In the genomic region with DNA sequence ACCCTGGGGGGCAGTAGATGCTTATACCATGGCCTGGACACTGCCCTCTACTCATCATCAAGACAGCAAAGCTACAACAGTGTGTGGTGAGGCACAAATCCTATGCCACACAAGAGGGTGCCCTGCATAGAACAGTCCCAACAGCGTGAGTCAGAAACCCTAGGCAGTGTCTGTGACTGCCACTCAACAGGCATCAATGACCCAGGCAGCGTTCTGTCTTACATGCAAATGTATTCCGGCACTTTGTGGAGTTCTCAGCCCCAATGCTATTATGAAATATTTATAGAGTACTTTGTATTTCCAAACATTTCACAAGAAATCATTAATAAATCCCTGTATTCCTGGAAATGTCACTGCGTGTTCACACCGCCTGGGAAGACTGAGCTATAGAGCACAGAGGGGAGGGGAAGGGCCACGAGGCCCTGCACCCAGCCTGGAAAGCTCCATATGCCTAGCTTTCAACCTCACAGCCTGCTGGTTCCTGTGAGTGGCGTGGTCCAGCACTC, we compare ENCODE assay signal across 24 cellular contexts.
DNase-seq lines count a peak whose midpoint lies in the region; ATAC-seq, FAIRE-seq and TF ChIP-seq lines count a peak whose summit lies in the region.
"Had no signal": no experiment of that assay in that cellular context is flagged by ENCODE, and none has a peak within 500 bp of the region (broad histone marks: within the 10 kb centered on the region; RNA-seq: fewer than 3 reads in every experiment).

No MANE protein-coding gene starts in this region.

- H3K4me2 ChIP-seq in HepG2 (ENCODE audit: low read depth, low read length): no peak overlapping the region

- H3K4me1 ChIP-seq in endodermal cell (ENCODE audit: control insufficient read depth, insufficient read depth, low read length) (no peaks in the 10 kb centered on the region), HepG2 (ENCODE audit: insufficient read depth, low read length) (peaks cover 25% of the 10 kb centered on the region), upper lobe of right lung (peaks cover 12% of the 10 kb centered on the region)

- CTCF ChIA-PET in HepG2 (lab: Yijun Ruan, JAX; ENCODE audit: low intra/inter-chr PET ratio, low total read pairs): no interaction called here

- in situ Hi-C loops in HepG2 (cut with HindIII; ENCODE audit: extremely low pct_ligation_motif_present, low pct_unique_long_range_greater_than_20kb): no loop called here

- no peak for TF ChIP-seq POLR2A in HepG2 (IDR thresholded peaks at IDR 0.05; ENCODE audit: insufficient read depth in 1 of 2, low read depth in 2 of 2, low read length in 2 of 2)

- H3K79me2 ChIP-seq in HepG2 (ENCODE audit: insufficient read depth, low read length): peaks cover 2% of the 10 kb centered on the region

- H3K4me3 Mint-ChIP-seq in endodermal cell: no peak overlapping the region
- H3K4me3 Mint-ChIP-seq: CD14-positive monocyte had no signal

- H3K27me3 ChIP-seq in endodermal cell (ENCODE audit: control insufficient read depth, insufficient read depth, low read length, poor library complexity, severe bottlenecking) (no peaks in the 10 kb centered on the region), HepG2 (ENCODE audit: control insufficient read depth in 1 of 2, insufficient read depth in 2 of 2, low read length in 2 of 2) (no peaks in the 10 kb centered on the region), upper lobe of right lung (no peaks in the 10 kb centered on the region)
- H3K27me3 ChIP-seq: MG63, Peyer's patch had no signal

- H3K4me3 ChIP-seq in endodermal cell (ENCODE audit: low read length) (no peak overlapping the region), HepG2 (replicated peaks in 1 of 3; ENCODE audit: insufficient read depth in 1 of 3, low read depth in 2 of 3, low read length in 3 of 3) (no peak overlapping the region), upper lobe of right lung (no peak overlapping the region)
- H3K4me3 ChIP-seq: MG63, Peyer's patch had no signal

- FAIRE-seq in HepG2 (lab: Jason Lieb, UNC): no peak
- FAIRE-seq: GM12891 had no signal

- H3K4me1 Mint-ChIP-seq in endodermal cell: peaks cover 27% of the 10 kb centered on the region

- no peak overlapping the region for H3K9ac ChIP-seq in endodermal cell (ENCODE audit: extremely low read depth, low read length, poor library complexity, severe bottlenecking)
- no peak overlapping the region for H3K9ac ChIP-seq in HepG2 (ENCODE audit: insufficient read depth, low read depth, low read length)

- ATAC-seq in HepG2 (peak; percentile 37), omental fat pad (ENCODE audit: low FRiP score) (peak; percentile 57), upper lobe of right lung (peak; percentile 76)
- ATAC-seq: Right ventricle myocardium inferior had no signal

- H4K20me1 ChIP-seq in HepG2 (ENCODE audit: insufficient read depth, low read length): peaks cover 4% of the 10 kb centered on the region; the same call in 1 of the 2 replicates

- H3K36me3 ChIP-seq in endodermal cell (ENCODE audit: control insufficient read depth, insufficient read depth, low read length): peaks cover 95% of the 10 kb centered on the region
- H3K36me3 ChIP-seq in HepG2 (replicated peaks in 1 of 2; ENCODE audit: control insufficient read depth in 1 of 2, insufficient read depth in 2 of 2, low read length in 2 of 2): peaks cover 50 to 90% of the 10 kb centered on the region in 2 experiments
- peaks cover 75% of the 10 kb centered on the region for H3K36me3 ChIP-seq in upper lobe of right lung
- H3K36me3 ChIP-seq: MG63 had no signal

- TF ChIP-seq EP300 in HepG2 (IDR thresholded peaks at IDR 0.05; ENCODE audit: low read depth in 2 of 2, low read length in 2 of 2) (no peak), HepG2 (CRISPR knock-in tag; IDR thresholded peaks at IDR 0.05; ENCODE audit: borderline replicate concordance) (no peak)

- H3K27me3 Mint-ChIP-seq in endodermal cell (ENCODE audit: insufficient read depth): no peaks in the 10 kb centered on the region

- POLR2A ChIA-PET in HepG2 (lab: Yijun Ruan, JAX): no interaction called here

- H3K9me3 ChIP-seq in endodermal cell (ENCODE audit: control insufficient read depth, low read length) (no peaks in the 10 kb centered on the region), HepG2 (ENCODE audit: low read length) (no peaks in the 10 kb centered on the region), upper lobe of right lung (no peaks in the 10 kb centered on the region)
- H3K9me3 ChIP-seq: MG63, Peyer's patch had no signal

- DNase-seq in endodermal cell (peak; percentile 27), HepG2 (ENCODE audit: low spot score) (no peak), omental fat pad (ENCODE audit: low spot score) (no peak), upper lobe of right lung (no peak), SK-N-DZ (ENCODE audit: low spot score) (no peak), GM03348 (ENCODE audit: low spot score) (no peak), middle frontal gyrus (ENCODE audit: extremely low spot score, low spot score) (no peak)
- DNase-seq: ACHN, AML-193, DMS 273 treated with DMSO at 0.1 percent for 48 hours, GDM1, H7, IMR-90, Karpas-422, MG63, NCI-H1092, NCI-H1694, NCI-H2107, NCI-H2227 treated with DMSO at 0.1 percent for 48 hours, NCI-H524 treated with DMSO at 0.1 percent for 48 hours, Peyer's patch had no signal

- BruUV-seq in HepG2 (replicated peaks; lab: Mats Ljungman, UMichigan): no TSS peak

- intact Hi-C loops in HepG2 (cut with micrococcal nuclease; ENCODE audit: unreplicated experiment) (no loop called here), upper lobe of right lung (cut with DNase I) (no loop called here)

- H3K9me3 Mint-ChIP-seq in endodermal cell: no peaks in the 10 kb centered on the region
- H3K9me3 Mint-ChIP-seq: CD14-positive monocyte had no signal

- H3K27ac ChIP-seq in endodermal cell (ENCODE audit: low read depth, low read length) (no peak overlapping the region), HepG2 (ENCODE audit: extremely low read length, insufficient read depth, low read length) (no peak overlapping the region), upper lobe of right lung (peak overlapping the region; percentile 3)

- 81 to 96% methylated on average over 4 to 7 of the region's 7 CpGs for WGBS in endodermal cell (ENCODE audit: insufficient coverage in 1 of 2, insufficient read length in 1 of 2), 2 experiments
- WGBS in HepG2 (ENCODE audit: low lambda C conversion rate): 98% methylated on average over 6 of the region's 7 CpGs

- H2AFZ ChIP-seq in HepG2 (ENCODE audit: low read length): no peak overlapping the region

- TF ChIP-seq CTCF in endodermal cell (conservative IDR thresholded peaks at IDR 0.05) (no peak), HepG2 (CRISPR knock-in tag; IDR thresholded peaks at IDR 0.05) (0 out of 2 replicates have a peak, but pooled peaks have one; percentile 5), omental fat pad (IDR thresholded peaks at IDR 0.05) (no peak), upper lobe of right lung (IDR thresholded peaks at IDR 0.05) (no peak)

- no peak for TF ChIP-seq RAD21 in HepG2 (CRISPR knock-in tag; IDR thresholded peaks at IDR 0.05)

- no peak overlapping the region for H3K27ac Mint-ChIP-seq in endodermal cell

- H3K36me3 Mint-ChIP-seq in endodermal cell (ENCODE audit: low read depth): peaks cover 48% of the 10 kb centered on the region

TF ChIP-seq in HepG2, 621 proteins besides CTCF, POLR2A, EP300 and RAD21:
- TF ChIP-seq PAX8 (CRISPR knock-in tag; IDR thresholded peaks at IDR 0.05; ENCODE audit: borderline replicate concordance) (no peak), ZNF737 (CRISPR knock-in tag; IDR thresholded peaks at IDR 0.05; ENCODE audit: borderline replicate concordance) (no peak), GTF2F1 (IDR thresholded peaks at IDR 0.05; ENCODE audit: low read length) (no peak), SMAD3 (CRISPR knock-in tag; IDR thresholded peaks at IDR 0.05) (no peak), MAF1 (CRISPR knock-in tag; IDR thresholded peaks at IDR 0.05; ENCODE audit: borderline replicate concordance) (no peak), HNRNPH1 (optimal IDR thresholded peaks at IDR 0.05; ENCODE audit: low read depth, low read length) (no peak), ZNF572 (CRISPR knock-in tag; IDR thresholded peaks at IDR 0.05) (no peak), RBM22 (optimal IDR thresholded peaks at IDR 0.05; ENCODE audit: low read length) (peak; percentile 6), STAG1 (CRISPR knock-in tag; IDR thresholded peaks at IDR 0.05) (0 out of 2 replicates have a peak, but pooled peaks have one; percentile 8)
- TF ChIP-seq, protein P1, sequence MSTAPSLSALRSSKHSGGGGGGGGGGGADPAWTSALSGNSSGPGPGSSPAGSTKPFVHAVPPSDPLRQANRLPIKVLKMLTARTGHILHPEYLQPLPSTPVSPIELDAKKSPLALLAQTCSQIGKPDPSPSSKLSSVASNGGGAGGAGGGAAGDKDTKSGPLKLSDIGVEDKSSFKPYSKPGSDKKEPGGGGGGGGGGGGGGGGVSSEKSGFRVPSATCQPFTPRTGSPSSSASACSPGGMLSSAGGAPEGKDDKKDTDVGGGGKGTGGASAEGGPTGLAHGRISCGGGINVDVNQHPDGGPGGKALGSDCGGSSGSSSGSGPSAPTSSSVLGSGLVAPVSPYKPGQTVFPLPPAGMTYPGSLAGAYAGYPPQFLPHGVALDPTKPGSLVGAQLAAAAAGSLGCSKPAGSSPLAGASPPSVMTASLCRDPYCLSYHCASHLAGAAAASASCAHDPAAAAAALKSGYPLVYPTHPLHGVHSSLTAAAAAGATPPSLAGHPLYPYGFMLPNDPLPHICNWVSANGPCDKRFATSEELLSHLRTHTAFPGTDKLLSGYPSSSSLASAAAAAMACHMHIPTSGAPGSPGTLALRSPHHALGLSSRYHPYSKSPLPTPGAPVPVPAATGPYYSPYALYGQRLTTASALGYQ (CRISPR knock-in tag; IDR thresholded peaks at IDR 0.05): no peak
